Comparison of ENCODE assay signal across 8 cellular contexts in the genomic region with DNA sequence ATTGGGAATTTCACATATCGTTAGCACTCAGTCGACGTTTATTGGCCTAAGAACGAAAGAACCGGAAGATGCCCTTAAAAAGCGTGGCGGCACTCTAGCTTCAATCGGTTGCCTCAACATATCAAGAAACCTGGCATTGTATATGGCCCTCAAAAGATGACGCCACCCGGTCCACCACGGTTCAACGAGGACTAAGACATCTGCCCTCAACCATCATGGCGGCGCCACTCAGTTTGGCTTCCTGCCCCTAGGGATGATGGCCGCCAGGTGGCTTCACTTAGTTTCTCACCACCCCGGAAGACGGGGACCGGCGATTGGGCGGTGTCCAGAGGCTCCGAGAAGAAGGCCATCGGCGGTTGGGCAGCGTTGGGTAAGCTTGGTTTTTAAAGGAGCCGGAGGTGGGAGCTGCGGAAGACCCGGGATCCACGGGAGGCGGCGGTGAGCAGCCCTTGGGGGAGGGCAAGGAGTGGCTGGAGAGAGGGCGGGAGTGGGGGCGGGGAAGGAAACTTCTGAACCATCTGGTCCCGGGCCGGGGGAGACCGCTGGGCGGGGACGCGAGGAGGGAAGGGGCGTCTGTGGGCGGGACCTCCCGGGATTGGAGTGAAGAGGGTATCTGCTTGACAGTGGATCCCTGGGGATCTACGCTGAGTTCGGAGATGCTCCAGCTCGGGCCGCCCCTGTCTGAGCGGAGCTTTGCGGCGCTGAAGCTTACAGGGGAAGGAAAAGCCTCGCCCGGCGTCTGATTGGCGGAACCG. TPM values are rescaled to one million over a fixed set of nuclear protein-coding genes. Genes with fewer than 3 reads are reported as not detected.
DNase-seq lines count a peak whose midpoint lies in the region; ATAC-seq, FAIRE-seq and TF ChIP-seq lines count a peak whose summit lies in the region.

A gene (plus strand): TSS at position 592 of the 755 bp plus-strand sequence. CDS start 686 bp downstream, outside the sequence.

- DNase-seq in ACHN (peak; percentile 100), NCI-H2227 treated with DMSO at 0.1 percent for 48 hours (lab: John Stamatoyannopoulos, UW) (peak; percentile 99), bronchial epithelial cell (ENCODE audit: low read depth) (peak; percentile 97)

- H3K36me3 ChIP-seq in bronchial epithelial cell (ENCODE audit: control insufficient read depth, insufficient read depth, low read length) (peaks cover 16% of the 10 kb centered on the region), iPS-20b (ENCODE audit: insufficient read depth, low read depth, low read length) (no peaks in the 10 kb centered on the region)

- in situ Hi-C loops in ACHN (cut with HindIII; ENCODE audit: low pct_ligation_motif_present, low pct_unique_long_range_greater_than_20kb, low sequenced_read_pairs) = no loop called here

- peak; percentile 55 for FAIRE-seq in bronchial epithelial cell (lab: Jason Lieb, UNC)

- ATAC-seq in GM18907 (IDR thresholded peaks at IDR 0.05; ENCODE audit: unreplicated experiment) = peak; percentile 76
- peak; percentile 62 for ATAC-seq in HG03159 (IDR thresholded peaks at IDR 0.05; ENCODE audit: unreplicated experiment)

- H3K9me3 ChIP-seq in iPS-20b (ENCODE audit: insufficient read depth, low read depth, low read length) = no peaks in the 10 kb centered on the region

- H3K4me3 ChIP-seq in WI38 (ENCODE audit: low read depth, low read length) (peak within 1 kb of the TSS; percentile 93), bronchial epithelial cell (ENCODE audit: low read depth, low read length) (peak within 1 kb of the TSS; percentile 93), iPS-20b (ENCODE audit: low read length) (peak within 1 kb of the TSS; percentile 90), skin epidermis (peak within 1 kb of the TSS; percentile 62 to 92 (median 78))

- peak within 1 kb of the TSS; percentile 89; the same call in 1 of the 2 replicates for H3K9ac ChIP-seq in iPS-20b (ENCODE audit: low read depth, low read length)

- peak within 1 kb of the TSS; percentile 27 for H3K27ac ChIP-seq in iPS-20b (ENCODE audit: low read length)
- H3K27ac ChIP-seq in skin epidermis = peak within 1 kb of the TSS; percentile 56 to 98 (median 89)

- no peak for TF ChIP-seq CTCF in WI38 (IDR thresholded peaks at IDR 0.05; ENCODE audit: low read depth, low read length)
- TF ChIP-seq CTCF in bronchial epithelial cell (IDR thresholded peaks at IDR 0.05; ENCODE audit: insufficient read depth, low read length, severe bottlenecking) = peak; percentile 11

- peaks cover 3% of the 10 kb centered on the region; the same call in 1 of the 2 replicates for H3K4me1 ChIP-seq in iPS-20b (ENCODE audit: insufficient read depth, low read length)

- H3K27me3 ChIP-seq in bronchial epithelial cell (ENCODE audit: control insufficient read depth, insufficient read depth, low read length) = no peaks in the 10 kb centered on the region
- peaks cover 24% of the 10 kb centered on the region for H3K27me3 ChIP-seq in iPS-20b (ENCODE audit: insufficient read depth, low read length)

RNA-seq across cellular contexts. Expression of the gene that starts here (rescaled TPM):
- 2.6 and 7.8 TPM in 2 replicates for total RNA-seq in bronchial epithelial cell

Comparison
In these comparisons a context has a peak if more than half of its experiments do, and no peak if none do; other contexts are left out.
1. Peak in every context shown above with its lines: DNase-seq, ATAC-seq, H3K4me3 ChIP-seq and H3K27ac ChIP-seq.